ENCODE assay signal across 1 cellular context in genomic region chr17:42997984-42998938, GRCh38.
TF ChIP-seq lines count a peak whose summit lies in the region.

Gene RPL27, plus strand, starts transcription at chr17:42998419. Its CDS starts 332 bp downstream, at chr17:42998751.

TF ChIP-seq in GM23338, 12 proteins besides CTCF, POLR2A, EP300 and RAD21 (continued from another document):
- no peak for TF ChIP-seq ZNF462 (CRISPR knock-in tag; IDR thresholded peaks at IDR 0.05)
